In genomic region chr1:197912739-197913494, GRCh38 we compare ENCODE assay signal across 11 cellular contexts. TPM values are rescaled to one million over a fixed set of nuclear protein-coding genes. Genes with fewer than 3 reads are reported as not detected.
A peak's percentile ranks its signal among the peaks of the same experiment; 100 is the strongest.
DNase-seq lines count a peak whose midpoint lies in the region; FAIRE-seq and TF ChIP-seq lines count a peak whose summit lies in the region.
"Had no signal": no experiment of that assay in that cellular context is flagged by ENCODE, and none has a peak within 500 bp of the region (broad histone marks: within the 10 kb centered on the region; RNA-seq: fewer than 3 reads in every experiment).

No MANE protein-coding gene starts in this region.

- no peak for FAIRE-seq in H1 (lab: Jason Lieb, UNC)
- FAIRE-seq: pancreas had no signal

- no peak overlapping the region for H3K27ac ChIP-seq in H1 (ENCODE audit: low read depth, low read length)
- no peak overlapping the region for H3K27ac ChIP-seq in neuronal stem cell (replicated peaks; ENCODE audit: low read length)
- no peak overlapping the region for H3K27ac ChIP-seq in testis
- H3K27ac ChIP-seq: pancreas had no signal

- no peak overlapping the region for H3K4ac ChIP-seq in H1 (replicated peaks; ENCODE audit: insufficient read length, low read depth, low read length)
- no peak overlapping the region for H3K4ac ChIP-seq in neuronal stem cell (ENCODE audit: low read length)

- H3K4me2 ChIP-seq in H1 (ENCODE audit: insufficient read depth in 1 of 2, low read depth in 2 of 2, low read length in 2 of 2) (peak overlapping the region; percentile 74 to 83), neuronal stem cell (ENCODE audit: insufficient read depth, low read length, poor library complexity, severe bottlenecking) (peak overlapping the region; percentile 36)

- H2BK120ac ChIP-seq in H1 (replicated peaks; ENCODE audit: low read depth, low read length) (no peak overlapping the region), neuronal stem cell (ENCODE audit: low read depth, low read length) (no peak overlapping the region)

- H3K18ac ChIP-seq in H1 (ENCODE audit: extremely low read depth, low read length) (0 out of 2 replicates have a peak overlapping the region, but pooled peaks have one; percentile 10), neuronal stem cell (ENCODE audit: low read length) (peak overlapping the region; percentile 21)

- H3K4me3 Mint-ChIP-seq in IgD-negative memory B cell, result peak overlapping the region; percentile 44 to 79 (median 72)

- H4K20me1 ChIP-seq in H1 (replicated peaks in 1 of 2; ENCODE audit: control insufficient read depth in 1 of 2, insufficient read depth in 2 of 2, low read length in 2 of 2), result peaks cover 14 to 21% of the 10 kb centered on the region in 2 experiments

- no peak overlapping the region for H4K5ac ChIP-seq in H1 (ENCODE audit: insufficient read length, low read depth, low read length)

- no peaks in the 10 kb centered on the region for H3K36me3 Mint-ChIP-seq in IgD-negative memory B cell

- H2BK12ac ChIP-seq in H1 (ENCODE audit: low read depth, low read length) (peak overlapping the region; percentile 20), neuronal stem cell (ENCODE audit: low read length) (no peak overlapping the region)

- H2AFZ ChIP-seq in H1 (ENCODE audit: low read length), result no peak overlapping the region
- H2AFZ ChIP-seq in neuronal stem cell (ENCODE audit: low read length), result peak overlapping the region; percentile 18

- no peak overlapping the region for H4K8ac ChIP-seq in H1 (ENCODE audit: extremely low read depth, insufficient read depth, low read length)
- no peak overlapping the region for H4K8ac ChIP-seq in neuronal stem cell (ENCODE audit: low read depth, low read length)

- peaks cover 93% of the 10 kb centered on the region for H3K27me3 Mint-ChIP-seq in IgD-negative memory B cell

- H2BK15ac ChIP-seq in H1 (ENCODE audit: low read length) (no peak overlapping the region), neuronal stem cell (ENCODE audit: low read length) (peak overlapping the region; percentile 15)

- H3K79me1 ChIP-seq in H1 (ENCODE audit: low read depth, low read length), result no peaks in the 10 kb centered on the region
- no peaks in the 10 kb centered on the region for H3K79me1 ChIP-seq in neuronal stem cell (ENCODE audit: low read depth, low read length)

- H2AK5ac ChIP-seq in H1 (ENCODE audit: low read depth, low read length) (no peak overlapping the region), neuronal stem cell (ENCODE audit: low read depth, low read length) (no peak overlapping the region)

- no peak overlapping the region for H2BK5ac ChIP-seq in H1 (ENCODE audit: low read depth, low read length)
- no peak overlapping the region for H2BK5ac ChIP-seq in neuronal stem cell (ENCODE audit: low read length)

- H3K9me3 ChIP-seq in H1 (ENCODE audit: insufficient read depth in 2 of 2, low read depth in 1 of 2, low read length in 1 of 2), result no peaks in the 10 kb centered on the region
- peaks cover 2 to 3% of the 10 kb centered on the region in 2 donors for H3K9me3 ChIP-seq in neuronal stem cell (replicated peaks in 1 of 2; ENCODE audit: control insufficient read depth in 2 of 2, insufficient read depth in 1 of 2, low read depth in 1 of 2, low read length in 2 of 2)
- H3K9me3 ChIP-seq in testis, result no peaks in the 10 kb centered on the region
- H3K9me3 ChIP-seq: pancreas had no signal

- no peak overlapping the region for H3K23ac ChIP-seq in H1 (ENCODE audit: insufficient read length)
- H3K23ac ChIP-seq in neuronal stem cell (ENCODE audit: low read depth, low read length, poor library complexity), result peak overlapping the region; percentile 77

- intact Hi-C loops in testis (cut with DNase I; ENCODE audit: low total_unique reads), result no loop called here

- no peak overlapping the region for H2BK20ac ChIP-seq in H1 (ENCODE audit: low read length)

- DNase-seq in EL (peak; percentile 31), H1 (ENCODE audit: low read depth in 1 of 2, low spot score in 2 of 2) (peak in 1 of 2 experiments; percentile 63), neuronal stem cell (ENCODE audit: low spot score) (peak; percentile 17), NCI-H2029 treated with DMSO at 0.1 percent for 48 hours (lab: John Stamatoyannopoulos, UW) (no peak), testis (no peak), occipital lobe (lab: John Stamatoyannopoulos, UW) (no peak)
- DNase-seq: head of caudate nucleus; Kasumi-1; NK-92 treated with Interleukin-12 subunit alpha and Interleukin-12 subunit beta, amount 100 ng/mL, for 24 hours had no signal

- WGBS in H1 (ENCODE audit: extremely low coverage in 1 of 2, insufficient coverage in 1 of 2, insufficient read length in 1 of 2, insufficient replicate concordance in 2 of 2, low coverage in 1 of 2, low lambda C conversion rate in 2 of 2, missing lambda C conversion rate in 1 of 2), 2 experiments, result 3% methylated on average over 32 of the region's 32 CpGs; no CpG with 5 or more reads in 1 of the 2 experiments
- WGBS in neuronal stem cell (ENCODE audit: extremely low coverage in 2 of 2, insufficient read length in 2 of 2, insufficient replicate concordance in 1 of 2), 2 donors, result no CpG with 5 or more reads among the region's 32 CpGs
- 27 to 32% methylated on average over 31 to 32 of the region's 32 CpGs for WGBS in testis, 2 donors

- TF ChIP-seq CTCF in H1 (IDR thresholded peaks at IDR 0.05; ENCODE audit: control extremely low read depth in 1 of 3, insufficient read depth in 1 of 3, low read depth in 1 of 3, low read length in 3 of 3), result no peak
- no peak for TF ChIP-seq CTCF in testis (IDR thresholded peaks at IDR 0.05)

- H3K27me3 ChIP-seq in H1 (replicated peaks in 1 of 4; ENCODE audit: control insufficient read depth in 3 of 4, extremely low read depth in 1 of 4, insufficient read depth in 3 of 4, low read length in 3 of 4) (peaks cover 99 to 100% (median 100%) of the 10 kb centered on the region in 4 experiments), neuronal stem cell (ENCODE audit: control insufficient read depth in 3 of 3, insufficient read depth in 3 of 3, low read depth in 1 of 3, low read length in 3 of 3) (peaks cover 57 to 100% (median 98%) of the 10 kb centered on the region in 3 experiments), testis (peaks cover 6% of the 10 kb centered on the region)

- POLR2A ChIA-PET in H1 (lab: Charles Lee; ENCODE audit: partially characterized antibody), result interaction anchor here (0.9 to 3.5 kb wide), 2 partner anchors 10 to 12 kb away, joined by 4 to 27 read pairs; partner anchors contain the start of gene C1orf53

- peaks cover 42 to 82% (median 62%) of the 10 kb centered on the region in 3 donors for H3K4me1 Mint-ChIP-seq in IgD-negative memory B cell

- H3K14ac ChIP-seq in H1 (ENCODE audit: insufficient read length) (no peak overlapping the region), neuronal stem cell (ENCODE audit: low read length) (no peak overlapping the region)

- H3K23me2 ChIP-seq in H1 (ENCODE audit: low read depth, low read length), result peaks cover 4% of the 10 kb centered on the region

- peaks cover 15 to 53% (median 26%) of the 10 kb centered on the region in 4 experiments for H3K4me1 ChIP-seq in H1 (replicated peaks in 1 of 4; ENCODE audit: control insufficient read depth in 3 of 4, insufficient read depth in 4 of 4, low read length in 3 of 4)
- peaks cover 9 to 29% of the 10 kb centered on the region in 2 donors for H3K4me1 ChIP-seq in neuronal stem cell (ENCODE audit: control insufficient read depth in 2 of 2, insufficient read depth in 1 of 2, low read depth in 1 of 2, low read length in 2 of 2)
- H3K4me1 ChIP-seq in testis, result peaks cover 4% of the 10 kb centered on the region

- H3K9me3 Mint-ChIP-seq in IgD-negative memory B cell, result peaks cover 0 to 14% (median 2%) of the 10 kb centered on the region in 3 donors

- TF ChIP-seq EP300 in H1 (IDR thresholded peaks at IDR 0.05; ENCODE audit: borderline replicate concordance in 1 of 2, low read depth in 2 of 2, low read length in 2 of 2), result no peak

- peak overlapping the region; percentile 25 to 58 (median 28); a peak in 5 of 8 replicates for H3K4me3 ChIP-seq in H1 (ENCODE audit: extremely low read depth in 1 of 4, insufficient read depth in 2 of 4, low read depth in 3 of 4, low read length in 4 of 4)
- H3K4me3 ChIP-seq in neuronal stem cell (ENCODE audit: low read length in 2 of 2), result no peak overlapping the region
- H3K4me3 ChIP-seq in testis, result no peak overlapping the region

- TF ChIP-seq POLR2A in H1 (IDR thresholded peaks at IDR 0.05; ENCODE audit: control extremely low read depth in 1 of 2, low read depth in 2 of 2, low read length in 2 of 2) (no peak), testis (IDR thresholded peaks at IDR 0.05) (no peak)

- CTCF ChIA-PET in H1 (lab: Charles Lee; ENCODE audit: partially characterized antibody), result interaction anchor here (1.1 to 6.4 kb wide), 7 partner anchors 8 to 391 kb away, joined by 3 to 112 read pairs (median 3); partner anchors contain the start of gene C1orf53

- no peak overlapping the region for H3K9ac ChIP-seq in H1 (replicated peaks in 1 of 4; ENCODE audit: extremely low read depth in 1 of 4, low read depth in 3 of 4, low read length in 3 of 4)
- H3K9ac ChIP-seq in neuronal stem cell (ENCODE audit: low read depth, low read length, poor library complexity), result peak overlapping the region; percentile 50

- H4K91ac ChIP-seq in H1 (replicated peaks; ENCODE audit: insufficient read length, low read length) (no peak overlapping the region), neuronal stem cell (ENCODE audit: low read depth, low read length, poor library complexity) (no peak overlapping the region)

- H3K36me3 ChIP-seq in H1 (ENCODE audit: control insufficient read depth in 2 of 4, insufficient read depth in 4 of 4, low read length in 3 of 4) (no peaks in the 10 kb centered on the region), neuronal stem cell (replicated peaks in 1 of 2; ENCODE audit: control insufficient read depth in 2 of 2, insufficient read depth in 2 of 2, low read length in 2 of 2) (no peaks in the 10 kb centered on the region), testis (ENCODE audit: low read depth, missing control alignments) (no peaks in the 10 kb centered on the region)
- H3K36me3 ChIP-seq: pancreas had no signal

- no peak for TF ChIP-seq RAD21 in H1 (IDR thresholded peaks at IDR 0.05 in 1 of 2, conservative IDR thresholded peaks at IDR 0.05 in 1 of 2; ENCODE audit: low read depth in 2 of 2, low read length in 2 of 2)

- peak overlapping the region; percentile 84 to 91 (median 89) for H3K27ac Mint-ChIP-seq in IgD-negative memory B cell

- H3K79me2 ChIP-seq in H1 (ENCODE audit: control insufficient read depth in 1 of 2, insufficient read depth in 2 of 2, low read length in 2 of 2), result no peaks in the 10 kb centered on the region

- H3K56ac ChIP-seq in H1 (replicated peaks; ENCODE audit: insufficient read length, low read depth, low read length), result no peak overlapping the region

RNA-seq across cellular contexts. Expression of gene LHX9, which starts 4.3 kb away (rescaled TPM):
- not detected for polyA plus RNA-seq in IgD-negative memory B cell
- not detected in 2 replicates for total RNA-seq in H1 (2021; fragmentation: NEBNext Ultra II Directional; extraction: Animal tissue kit (Norgen Biotek cat#: 25700))
- polyA plus RNA-seq in H1 (2011; rRNA removed), result not detected in 2 replicates
- polyA plus RNA-seq in H1 (2011; cell fraction: cytosol; rRNA removed), result not detected
- not detected for polyA plus RNA-seq in H1 (2011; cell fraction: nucleus; rRNA removed)
- polyA plus RNA-seq in H1 (2012, experiment 1 of 2), result not detected in 4 replicates
- polyA plus RNA-seq in H1 (2012, experiment 2 of 2), result not detected
- polyA plus RNA-seq in H1 (2013, experiment 1 of 2), result under 0.01 TPM
- 0.02 TPM for polyA plus RNA-seq in H1 (2013, experiment 2 of 2)
- not detected in 2 replicates for polyA minus RNA-seq in H1 (2011; rRNA and poly(A)+ RNA removed)
- polyA minus RNA-seq in H1 (2011; cell fraction: cytosol; rRNA and poly(A)+ RNA removed), result not detected
- polyA minus RNA-seq in H1 (2011; cell fraction: nucleus; rRNA and poly(A)+ RNA removed), result not detected
- 0.06 TPM for polyA plus RNA-seq in neuronal stem cell (2013, experiment 1 of 2)
- polyA plus RNA-seq in neuronal stem cell (2013, experiment 2 of 2), result 0.03 TPM
- total RNA-seq in testis, result 1 to 10 TPM; 3.7 to 7.1 TPM
- polyA plus RNA-seq in testis (ENCODE audit: insufficient read depth, low read depth, low replicate concordance), result 3.7 TPM
- 0.16 TPM for total RNA-seq in occipital lobe

RNA-seq across cellular contexts. Expression of gene C1orf53, which starts 10.5 kb away (rescaled TPM):
- polyA plus RNA-seq in IgD-negative memory B cell, result not detected
- total RNA-seq in H1 (2021; fragmentation: NEBNext Ultra II Directional; extraction: Animal tissue kit (Norgen Biotek cat#: 25700)), result 0.56 and 0.80 TPM in 2 replicates
- 1.3 and 1.8 TPM in 2 replicates for polyA plus RNA-seq in H1 (2011; rRNA removed)
- 1.2 TPM for polyA plus RNA-seq in H1 (2011; cell fraction: cytosol; rRNA removed)
- polyA plus RNA-seq in H1 (2011; cell fraction: nucleus; rRNA removed), result 0.91 TPM
- polyA plus RNA-seq in H1 (2012, experiment 1 of 2), result 0.92 to 1.1 TPM (median 0.95 TPM) in 3 of 4 replicates, not detected in the other
- polyA plus RNA-seq in H1 (2012, experiment 2 of 2), result 2.7 TPM
- 1.8 TPM for polyA plus RNA-seq in H1 (2013, experiment 1 of 2)
- polyA plus RNA-seq in H1 (2013, experiment 2 of 2), result 1.4 TPM
- polyA minus RNA-seq in H1 (2011; rRNA and poly(A)+ RNA removed), result 0.63 TPM in 1 of 2 replicates, not detected in the other
- polyA minus RNA-seq in H1 (2011; cell fraction: cytosol; rRNA and poly(A)+ RNA removed), result not detected
- not detected for polyA minus RNA-seq in H1 (2011; cell fraction: nucleus; rRNA and poly(A)+ RNA removed)
- 2.5 TPM for polyA plus RNA-seq in neuronal stem cell (2013, experiment 1 of 2)
- polyA plus RNA-seq in neuronal stem cell (2013, experiment 2 of 2), result 3.7 TPM
- 10 to 100 TPM in 1 of 2 donors, 1 to 10 TPM in 1; 7.8 to 10.5 TPM for total RNA-seq in testis
- polyA plus RNA-seq in testis (ENCODE audit: insufficient read depth, low read depth, low replicate concordance), result 8.6 TPM
- total RNA-seq in occipital lobe, result not detected

Comparison
In these comparisons a context has a peak if more than half of its experiments do, and no peak if none do; other contexts are left out.
1. DNase-seq: peak in EL (single experiment) and neuronal stem cell (single experiment); none in NCI-H2029 treated with DMSO at 0.1 percent for 48 hours (single experiment), testis (single experiment) and occipital lobe (single experiment).
2. H3K4me3 ChIP-seq: peak in H1 (4 of 4); none in neuronal stem cell (0 of 2) and testis (0 of 2).